In genomic region chr4:142961866-142962265, GRCh38 we compare ENCODE assay signal across 11 cellular contexts.
DNase-seq lines count a peak whose midpoint lies in the region; ATAC-seq and TF ChIP-seq lines count a peak whose summit lies in the region.
"Had no signal": no experiment of that assay in that cellular context is flagged by ENCODE, and none has a peak within 500 bp of the region (broad histone marks: within the 10 kb centered on the region; RNA-seq: fewer than 3 reads in every experiment).

No MANE protein-coding gene starts in this region.

- peaks cover 0 to 10% (median 0%) of the 10 kb centered on the region in 8 donors for H3K9me3 ChIP-seq in spleen

- no peaks in the 10 kb centered on the region for H3K27me3 Mint-ChIP-seq in dendritic cell treated with granulocyte-macrophage colony-stimulating factor and Interleukin-4, amounts not matched to agents 40 ng/mL and 50 ng/mL, for 4 days
- H3K27me3 Mint-ChIP-seq in stimulated activated naive CD8-positive, alpha-beta T cell treated with anti-CD3 and anti-CD28 coated beads, Interleukin-15, amount 100 ng/mL, for 72 hours: peaks cover 9% of the 10 kb centered on the region

- H3K9me3 Mint-ChIP-seq in dendritic cell treated with granulocyte-macrophage colony-stimulating factor and Interleukin-4, amounts not matched to agents 40 ng/mL and 50 ng/mL, for 4 days: peaks cover 23% of the 10 kb centered on the region
- H3K9me3 Mint-ChIP-seq in stimulated activated naive CD8-positive, alpha-beta T cell treated with anti-CD3 and anti-CD28 coated beads, Interleukin-15, amount 100 ng/mL, for 72 hours: no peaks in the 10 kb centered on the region

- no peak for TF ChIP-seq POLR2A in spleen (IDR thresholded peaks at IDR 0.05)

- ATAC-seq in GM18870 (IDR thresholded peaks at IDR 0.05; ENCODE audit: unreplicated experiment) (peak; percentile 55), HG03575 (IDR thresholded peaks at IDR 0.05; ENCODE audit: extremely low read depth, insufficient number of reproducible peaks, low FRiP score, unreplicated experiment) (peak; percentile 66), HG03378 (IDR thresholded peaks at IDR 0.05; ENCODE audit: unreplicated experiment) (no peak)
- no peak for ATAC-seq in stimulated activated naive CD8-positive, alpha-beta T cell treated with anti-CD3 and anti-CD28 coated beads, Interleukin-15, amount 100 ng/mL, for 72 hours

- no peak overlapping the region for H3K4me3 Mint-ChIP-seq in dendritic cell treated with granulocyte-macrophage colony-stimulating factor and Interleukin-4, amounts not matched to agents 40 ng/mL and 50 ng/mL, for 4 days
- H3K4me3 Mint-ChIP-seq in stimulated activated naive CD8-positive, alpha-beta T cell treated with anti-CD3 and anti-CD28 coated beads, Interleukin-15, amount 100 ng/mL, for 72 hours: no peak overlapping the region

- DNase-seq in putamen (ENCODE audit: low spot score) (peak; percentile 33), spleen (no peak), DMS79 (lab: John Stamatoyannopoulos, UW) (no peak)
- DNase-seq in stimulated activated naive CD8-positive, alpha-beta T cell treated with anti-CD3 and anti-CD28 coated beads, Interleukin-15, amount 100 ng/mL, for 72 hours: no peak
- DNase-seq: activated gamma-delta T cell, dorsolateral prefrontal cortex, NCI-H524 had no signal

- no peak overlapping the region for H3K4me3 ChIP-seq in spleen
- H3K4me3 ChIP-seq: dorsolateral prefrontal cortex had no signal

- intact Hi-C loops in dendritic cell treated with granulocyte-macrophage colony-stimulating factor and Interleukin-4, amounts not matched to agents 40 ng/mL and 50 ng/mL, for 4 days (cut with micrococcal nuclease): loop anchor here (10.0 kb wide), 1 partner anchor 223 kb away; the partner anchor contains the start of gene USP38
- intact Hi-C loops in spleen (cut with DNase I; ENCODE audit: low total_unique reads): no loop called here

- peak overlapping the region; percentile 82 for H3K27ac Mint-ChIP-seq in dendritic cell treated with granulocyte-macrophage colony-stimulating factor and Interleukin-4, amounts not matched to agents 40 ng/mL and 50 ng/mL, for 4 days
- H3K27ac Mint-ChIP-seq in stimulated activated naive CD8-positive, alpha-beta T cell treated with anti-CD3 and anti-CD28 coated beads, Interleukin-15, amount 100 ng/mL, for 72 hours: no peak overlapping the region

- H3K27me3 ChIP-seq in spleen (replicated peaks in 1 of 7): no peaks in the 10 kb centered on the region
- H3K27me3 ChIP-seq: dorsolateral prefrontal cortex had no signal

- no peaks in the 10 kb centered on the region for H3K36me3 Mint-ChIP-seq in dendritic cell treated with granulocyte-macrophage colony-stimulating factor and Interleukin-4, amounts not matched to agents 40 ng/mL and 50 ng/mL, for 4 days (ENCODE audit: low read depth)

- H3K4me1 ChIP-seq in spleen: peaks cover 0 to 22% (median 3%) of the 10 kb centered on the region in 6 donors

- no peak for TF ChIP-seq CTCF in spleen (IDR thresholded peaks at IDR 0.05 in 8 of 11, conservative IDR thresholded peaks at IDR 0.05 in 3 of 11)

- WGBS in spleen, 5 donors: 0 to 13% (median 3%) methylated on average over 1 of the region's 1 CpG

- H3K4me1 Mint-ChIP-seq in dendritic cell treated with granulocyte-macrophage colony-stimulating factor and Interleukin-4, amounts not matched to agents 40 ng/mL and 50 ng/mL, for 4 days (ENCODE audit: low read depth): peaks cover 36% of the 10 kb centered on the region
- no peaks in the 10 kb centered on the region for H3K4me1 Mint-ChIP-seq in stimulated activated naive CD8-positive, alpha-beta T cell treated with anti-CD3 and anti-CD28 coated beads, Interleukin-15, amount 100 ng/mL, for 72 hours

- no peaks in the 10 kb centered on the region for H3K36me3 ChIP-seq in spleen

- H3K27ac ChIP-seq in spleen: peak overlapping the region in 4 of 8 donors; percentile 34 to 68 (median 64)

Comparison
In these comparisons a context has a peak if more than half of its experiments do, and no peak if none do; other contexts are left out.
1. ATAC-seq: peak in GM18870 (single experiment) and HG03575 (single experiment); none in stimulated activated naive CD8-positive, alpha-beta T cell treated with anti-CD3 and anti-CD28 coated beads, Interleukin-15, amount 100 ng/mL, for 72 hours (single experiment) and HG03378 (single experiment).